20 cellular contexts compared by ENCODE assay signal in genomic region chr9:128840524-128840923, GRCh38.
"Had no signal": no experiment of that assay in that cellular context is flagged by ENCODE, and none has a peak within 500 bp of the region (broad histone marks: within the 10 kb centered on the region; RNA-seq: fewer than 3 reads in every experiment).

No MANE protein-coding gene starts in this region.

- H3K9me3 ChIP-seq: esophagus muscularis mucosa, gastroesophageal sphincter, heart left ventricle, left lung, lower lobe of right lung had no signal

- H3K4me2 ChIP-seq: hepatocyte had no signal

- H3K4me3 ChIP-seq: coronary artery, dorsolateral prefrontal cortex, esophagus muscularis mucosa, gastroesophageal sphincter, heart left ventricle, hepatocyte, left lung, lower lobe of right lung had no signal

- H3K27me3 ChIP-seq: dorsolateral prefrontal cortex, esophagus muscularis mucosa, foreskin keratinocyte, gastroesophageal sphincter, heart left ventricle, hepatocyte, left lung had no signal

- H3K79me2 ChIP-seq: hepatocyte had no signal

- H3K27ac ChIP-seq: coronary artery, dorsolateral prefrontal cortex, esophagus muscularis mucosa, foreskin keratinocyte, gastroesophageal sphincter, heart left ventricle, hepatocyte, left lung, lower lobe of right lung had no signal

- ATAC-seq: foreskin keratinocyte, gastroesophageal sphincter, heart left ventricle, left colon, left lung, left ventricle myocardium superior, lower lobe of right lung had no signal

- DNase-seq: dermis blood vessel endothelial cell; effector CD4-positive, alpha-beta T cell; effector memory CD4-positive, alpha-beta T cell; foreskin keratinocyte; heart left ventricle; hypothalamus; immature natural killer cell; islet precursor cell; kidney glomerular epithelial cell; left colon; left ventricle myocardium superior; mesenchymal stem cell; midbrain had no signal

- H3K4me1 ChIP-seq: esophagus muscularis mucosa, foreskin keratinocyte, gastroesophageal sphincter, heart left ventricle, left lung, lower lobe of right lung had no signal
